Comparison of ENCODE assay signal across 1 cellular context in the genomic region with DNA sequence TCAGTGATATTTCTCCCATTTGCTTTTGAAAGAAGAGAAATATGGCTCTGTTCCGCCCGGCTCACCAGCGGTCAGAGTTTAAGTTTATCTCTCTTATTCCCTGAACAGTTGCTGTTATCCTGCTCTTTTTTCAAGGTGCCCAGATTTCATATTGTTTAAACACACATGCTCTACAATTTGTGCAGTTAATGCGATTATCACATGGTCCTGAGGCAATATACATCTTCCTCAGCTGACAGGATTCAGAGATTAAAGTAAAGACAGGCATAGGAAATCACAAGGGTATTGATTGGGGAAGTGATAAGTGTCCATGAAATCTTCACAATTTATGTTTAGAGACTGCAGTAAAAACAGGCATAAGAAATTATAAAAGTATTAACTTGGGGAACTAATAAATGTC.
A peak's percentile ranks its signal among the peaks of the same experiment; 100 is the strongest.
TF ChIP-seq lines count a peak whose summit lies in the region.

No MANE protein-coding gene starts in this region.

TF ChIP-seq in SK-N-SH, 30 proteins besides CTCF, POLR2A, EP300 and RAD21:
- TF ChIP-seq GATA2 (CRISPR knock-in tag; IDR thresholded peaks at IDR 0.05) (peak; percentile 88), FOXJ3 (CRISPR knock-in tag; IDR thresholded peaks at IDR 0.05) (peak; percentile 57; the same call in 1 of the 2 replicates)
